ENCODE assay signal across 21 cellular contexts in the genomic region with DNA sequence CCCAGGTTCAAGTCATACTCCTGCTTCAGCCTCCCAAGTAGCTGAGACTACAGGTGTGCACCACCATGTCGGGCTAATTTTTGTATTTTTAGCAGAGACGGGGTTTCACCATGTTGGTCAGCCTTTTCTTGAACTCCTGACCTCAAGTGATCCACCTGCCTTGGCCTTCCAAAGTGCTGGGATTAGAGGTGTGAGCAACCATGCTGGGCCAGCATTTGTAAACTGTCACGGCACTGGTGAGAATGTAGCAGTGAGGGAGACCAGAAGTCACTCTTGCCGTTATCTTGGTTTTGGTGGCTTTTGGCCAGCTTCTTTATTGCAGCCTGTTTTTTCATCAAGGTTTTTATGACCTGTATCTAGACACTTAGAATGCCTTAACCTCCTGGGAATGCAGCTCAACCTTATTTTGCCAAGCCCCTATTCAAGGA. TPM values are rescaled to one million over a fixed set of nuclear protein-coding genes. Genes with fewer than 3 reads are reported as not detected.
DNase-seq lines count a peak whose midpoint lies in the region; ATAC-seq and TF ChIP-seq lines count a peak whose summit lies in the region.
"Had no signal": no experiment of that assay in that cellular context is flagged by ENCODE, and none has a peak within 500 bp of the region (broad histone marks: within the 10 kb centered on the region; RNA-seq: fewer than 3 reads in every experiment).

No MANE protein-coding gene starts in this region.

- H2AFZ ChIP-seq in mammary epithelial cell (ENCODE audit: low read depth, low read length), result no peak overlapping the region

- BruUV-seq in MCF 10A (replicated peaks; lab: Mats Ljungman, UMichigan), result no TSS peak
- no TSS peak for BruUV-seq in mammary epithelial cell (replicated peaks; lab: Mats Ljungman, UMichigan)
- no TSS peak for BruUV-seq in Panc1 (replicated peaks; lab: Mats Ljungman, UMichigan)

- TF ChIP-seq EP300 in sigmoid colon (IDR thresholded peaks at IDR 0.05), result no peak

- peaks cover 16% of the 10 kb centered on the region for H3K4me1 Mint-ChIP-seq in MCF 10A (ENCODE audit: insufficient read depth, unreplicated experiment)
- H3K4me1 Mint-ChIP-seq in activated T-cell treated with anti-CD3 and anti-CD28 coated beads, Interleukin-2, amount 50 U/mL, for 4 hours (ENCODE audit: low read depth), result no peaks in the 10 kb centered on the region
- H3K4me1 Mint-ChIP-seq: CD14-positive monocyte; naive thymus-derived CD4-positive, alpha-beta T cell had no signal

- no peak for TF ChIP-seq POLR2A in uterus (IDR thresholded peaks at IDR 0.05)
- no peak for TF ChIP-seq POLR2A in sigmoid colon (IDR thresholded peaks at IDR 0.05)

- H3K4me3 ChIP-seq in mammary epithelial cell (replicated peaks in 1 of 3; ENCODE audit: insufficient read depth in 1 of 3, low read depth in 2 of 3, low read length in 3 of 3) (no peak overlapping the region), Panc1 (ENCODE audit: low read depth in 2 of 2, low read length in 2 of 2) (no peak overlapping the region), fibroblast of pulmonary artery (replicated peaks; ENCODE audit: low read depth, low read length) (no peak overlapping the region), uterus (no peak overlapping the region), sigmoid colon (no peak overlapping the region)
- H3K4me3 ChIP-seq: A549, dorsolateral prefrontal cortex, lung, pancreas, thyroid gland had no signal

- H3K9me3 Mint-ChIP-seq in MCF 10A (ENCODE audit: unreplicated experiment), result no peaks in the 10 kb centered on the region
- H3K9me3 Mint-ChIP-seq in activated T-cell treated with anti-CD3 and anti-CD28 coated beads, Interleukin-2, amount 50 U/mL, for 4 hours, result peaks cover 4% of the 10 kb centered on the region
- H3K9me3 Mint-ChIP-seq: brain had no signal

- no peak overlapping the region for H3K4me2 ChIP-seq in mammary epithelial cell (ENCODE audit: insufficient read depth, low read depth, low read length)

- no peaks in the 10 kb centered on the region for H3K4me1 ChIP-seq in mammary epithelial cell (ENCODE audit: insufficient read depth, low read length)
- H3K4me1 ChIP-seq in Panc1 (ENCODE audit: control insufficient read depth, insufficient read depth, low read length), result peaks cover 16% of the 10 kb centered on the region
- H3K4me1 ChIP-seq in uterus, result peaks cover 0 to 4% of the 10 kb centered on the region in 2 donors
- peaks cover 0 to 28% (median 18%) of the 10 kb centered on the region in 4 donors for H3K4me1 ChIP-seq in sigmoid colon
- H3K4me1 ChIP-seq: pancreas had no signal

- peak; percentile 86 for ATAC-seq in Panc1
- ATAC-seq in activated T-cell treated with anti-CD3 and anti-CD28 coated beads, Interleukin-2, amount 50 U/mL, for 4 hours, result no peak
- ATAC-seq: naive thymus-derived CD4-positive, alpha-beta T cell had no signal

- in situ Hi-C loops in mammary epithelial cell (cut with MboI; ENCODE audit: low sequenced_read_pairs in 2 of 2) (no loop called here), Panc1 (cut with HindIII; ENCODE audit: low pct_unique_long_range_greater_than_20kb, low sequenced_read_pairs) (no loop called here)

- no peak overlapping the region for H3K4me3 Mint-ChIP-seq in MCF 10A (ENCODE audit: unreplicated experiment)
- H3K4me3 Mint-ChIP-seq in activated T-cell treated with anti-CD3 and anti-CD28 coated beads, Interleukin-2, amount 50 U/mL, for 4 hours, result no peak overlapping the region
- H3K4me3 Mint-ChIP-seq: brain; CD14-positive monocyte; naive thymus-derived CD4-positive, alpha-beta T cell had no signal

- no peak overlapping the region for H3K9ac ChIP-seq in mammary epithelial cell (ENCODE audit: insufficient read depth, low read length)

- H3K36me3 ChIP-seq in mammary epithelial cell (ENCODE audit: insufficient read depth, low read length) (no peaks in the 10 kb centered on the region), Panc1 (ENCODE audit: control insufficient read depth, insufficient read depth, low read length) (no peaks in the 10 kb centered on the region), uterus (no peaks in the 10 kb centered on the region), sigmoid colon (no peaks in the 10 kb centered on the region)
- H3K36me3 ChIP-seq: pancreas, thyroid gland had no signal

- no peaks in the 10 kb centered on the region for H3K27me3 Mint-ChIP-seq in MCF 10A (ENCODE audit: insufficient read depth, unreplicated experiment)
- H3K27me3 Mint-ChIP-seq in activated T-cell treated with anti-CD3 and anti-CD28 coated beads, Interleukin-2, amount 50 U/mL, for 4 hours (ENCODE audit: low read depth), result no peaks in the 10 kb centered on the region
- H3K27me3 Mint-ChIP-seq: brain; naive thymus-derived CD4-positive, alpha-beta T cell had no signal

- DNase-seq in MCF 10A (ENCODE audit: unreplicated experiment) (no peak), mammary epithelial cell (no peak), Panc1 (ENCODE audit: low read depth, low spot score) (no peak), fibroblast of pulmonary artery (ENCODE audit: low read depth) (peak; percentile 23), uterus (peak in 1 of 2 donors; percentile 54), sigmoid colon (no peak), posterior vena cava (ENCODE audit: low spot score) (no peak)
- DNase-seq in activated T-cell treated with anti-CD3 and anti-CD28 coated beads, Interleukin-2, amount 50 U/mL, for 4 hours, result no peak
- DNase-seq: activated gamma-delta T cell; DMS153; dorsolateral prefrontal cortex; erythroblast; naive thymus-derived CD4-positive, alpha-beta T cell; NCI-H146; pancreas; T-helper 9 cell; thyroid gland had no signal

- CTCF ChIA-PET in MCF 10A (lab: Yijun Ruan, JAX), result no interaction called here
- CTCF ChIA-PET in mammary epithelial cell (lab: Charles Lee; ENCODE audit: low non-redundant PET), result no interaction called here
- CTCF ChIA-PET in Panc1 (lab: Charles Lee), result no interaction called here

- peak overlapping the region; percentile 78 for H3K27ac Mint-ChIP-seq in MCF 10A (ENCODE audit: low read depth, unreplicated experiment)
- H3K27ac Mint-ChIP-seq: CD14-positive monocyte; naive thymus-derived CD4-positive, alpha-beta T cell had no signal

- POLR2A ChIA-PET in MCF 10A (lab: Yijun Ruan, JAX) (no interaction called here), Panc1 (lab: Charles Lee) (no interaction called here)

- no peaks in the 10 kb centered on the region for H3K27me3 ChIP-seq in mammary epithelial cell (ENCODE audit: insufficient read depth, low read length)
- H3K27me3 ChIP-seq in Panc1 (ENCODE audit: control insufficient read depth, insufficient read depth, low read length), result no peaks in the 10 kb centered on the region
- no peaks in the 10 kb centered on the region for H3K27me3 ChIP-seq in uterus
- no peaks in the 10 kb centered on the region for H3K27me3 ChIP-seq in sigmoid colon
- H3K27me3 ChIP-seq: dorsolateral prefrontal cortex, pancreas, thyroid gland had no signal

- intact Hi-C loops in MCF 10A (cut with micrococcal nuclease), result no loop called here
- intact Hi-C loops in mammary epithelial cell (cut with micrococcal nuclease), result no loop called here
- intact Hi-C loops in Panc1 (cut with micrococcal nuclease; ENCODE audit: unreplicated experiment), result no loop called here
- intact Hi-C loops in uterus (cut with DNase I; ENCODE audit: low total_unique reads), result no loop called here
- intact Hi-C loops in sigmoid colon (cut with DNase I), result loop anchor here (5.0 kb wide), 1 partner anchor 38 kb away; no protein-coding TSS in a partner anchor
- intact Hi-C loops in posterior vena cava (cut with DNase I), result no loop called here

- no peaks in the 10 kb centered on the region for H3K36me3 Mint-ChIP-seq in MCF 10A (ENCODE audit: insufficient read depth, unreplicated experiment)
- H3K36me3 Mint-ChIP-seq in activated T-cell treated with anti-CD3 and anti-CD28 coated beads, Interleukin-2, amount 50 U/mL, for 4 hours (ENCODE audit: insufficient read depth), result no peaks in the 10 kb centered on the region
- H3K36me3 Mint-ChIP-seq: brain; CD14-positive monocyte; naive thymus-derived CD4-positive, alpha-beta T cell had no signal

- H4K20me1 ChIP-seq in mammary epithelial cell (ENCODE audit: insufficient read depth, low read length), result no peaks in the 10 kb centered on the region

- 93% methylated on average over 4 of the region's 4 CpGs for WGBS in mammary epithelial cell (ENCODE audit: low coverage, missing lambda C conversion rate)
- 46 to 72% methylated on average over 4 of the region's 4 CpGs for WGBS in sigmoid colon, 2 donors

- no peak for TF ChIP-seq CTCF in MCF 10A (IDR thresholded peaks at IDR 0.05; ENCODE audit: unreplicated experiment)
- no peak for TF ChIP-seq CTCF in mammary epithelial cell (conservative IDR thresholded peaks at IDR 0.05 in 1 of 2, IDR thresholded peaks at IDR 0.05 in 1 of 2; ENCODE audit: extremely low read depth in 1 of 2, insufficient read depth in 1 of 2, low read depth in 1 of 2, low read length in 2 of 2)
- no peak for TF ChIP-seq CTCF in Panc1 (IDR thresholded peaks at IDR 0.05)
- no peak for TF ChIP-seq CTCF in fibroblast of pulmonary artery (IDR thresholded peaks at IDR 0.05; ENCODE audit: low read length, missing control alignments)
- no peak for TF ChIP-seq CTCF in uterus (IDR thresholded peaks at IDR 0.05)
- no peak for TF ChIP-seq CTCF in sigmoid colon (IDR thresholded peaks at IDR 0.05)

- dilution Hi-C loops in mammary epithelial cell (cut with HindIII; ENCODE audit: low sequenced_read_pairs), result no loop called here

- no peak overlapping the region for H3K27ac ChIP-seq in mammary epithelial cell (ENCODE audit: insufficient read depth, low read depth, low read length)
- H3K27ac ChIP-seq in Panc1 (ENCODE audit: low read length), result peak overlapping the region; percentile 91
- H3K27ac ChIP-seq in uterus, result peak overlapping the region; percentile 66 to 79
- H3K27ac ChIP-seq in sigmoid colon, result peak overlapping the region in 2 of 4 donors; percentile 73
- H3K27ac ChIP-seq: A549, dorsolateral prefrontal cortex, pancreas had no signal

- H3K9me3 ChIP-seq in mammary epithelial cell (replicated peaks; ENCODE audit: insufficient read depth, low read length) (no peaks in the 10 kb centered on the region), Panc1 (ENCODE audit: control insufficient read depth, insufficient read depth, low read depth, low read length) (no peaks in the 10 kb centered on the region), uterus (no peaks in the 10 kb centered on the region), sigmoid colon (no peaks in the 10 kb centered on the region)
- H3K9me3 ChIP-seq: A549, pancreas, thyroid gland had no signal

- H3K79me2 ChIP-seq in mammary epithelial cell (ENCODE audit: insufficient read depth, low read length), result no peaks in the 10 kb centered on the region

RNA-seq across cellular contexts. Expression of gene PCDH18, which starts 22.4 kb away (rescaled TPM):
- total RNA-seq in MCF 10A (2022) (3.5 and 4.9 TPM in 2 replicates), mammary epithelial cell (1 to 10 TPM in 1 of 2 donors, under 1 TPM in 1; 0.12 to 1.2 TPM), Panc1 (2021; ENCODE audit: unreplicated experiment) (10.8 TPM), uterus (100 to 1,000 TPM in 2 of 4 donors, 10 to 100 TPM in 2; 27.5 to 258 (median 107) TPM), sigmoid colon (100 to 1,000 TPM in 1 of 4 donors, 10 to 100 TPM in 3; 64.6 to 108 (median 70.4) TPM), posterior vena cava (10 to 100 TPM; 19.6 to 33.7 TPM)
- polyA plus RNA-seq in mammary epithelial cell (0.01 TPM), sigmoid colon (1 to 10 TPM; 1.8 to 4.7 (median 4.2) TPM)
- polyA minus RNA-seq in mammary epithelial cell, result not detected
- polyA plus RNA-seq in Panc1 (2012; ENCODE audit: insufficient read length), result 10.2 TPM
- total RNA-seq in activated T-cell treated with anti-CD3 and anti-CD28 coated beads, Interleukin-2, amount 50 U/mL, for 4 hours, result under 1 TPM; 0.03 to 0.14 (median 0.05) TPM
- polyA plus RNA-seq: CD14-positive monocyte had no signal
